ENCODE assay signal across 1 cellular context in the genomic region with DNA sequence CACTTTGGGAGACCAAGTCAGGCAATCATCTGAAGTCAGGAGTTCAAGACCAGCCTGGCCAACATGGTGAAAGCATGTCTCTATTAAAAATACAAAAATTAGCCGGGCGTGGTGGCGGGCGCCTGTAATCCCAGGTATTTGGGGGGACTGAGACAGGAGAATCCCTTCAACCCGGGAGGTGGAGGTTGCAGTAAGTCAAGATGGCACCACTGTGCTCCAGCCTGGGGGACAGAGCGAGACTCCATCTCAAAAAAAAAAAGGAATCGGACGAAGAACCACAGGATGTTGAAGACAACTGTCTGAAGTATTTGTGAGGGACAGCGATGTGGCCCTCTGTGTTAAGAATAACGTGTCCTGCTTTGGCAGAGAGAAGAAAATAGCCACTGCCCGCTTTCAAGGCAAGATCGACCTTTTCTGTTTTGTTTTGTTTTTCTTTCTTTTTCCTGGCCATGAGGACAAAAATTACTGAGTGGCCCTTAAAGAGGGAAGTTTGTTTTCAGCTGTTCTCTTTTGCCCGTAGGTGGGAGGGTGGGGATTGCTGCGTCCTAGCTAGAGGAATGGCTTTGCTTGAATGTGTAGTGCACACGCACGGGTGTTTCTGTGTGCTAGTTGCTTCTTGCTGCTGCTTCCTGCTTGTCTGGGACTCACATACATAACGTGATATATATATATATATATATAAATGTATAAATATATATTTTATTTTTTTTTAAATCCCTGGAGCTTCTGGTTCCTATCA.
TF ChIP-seq lines count a peak whose summit lies in the region.

No MANE protein-coding gene starts in this region.

TF ChIP-seq in HCT116, 20 proteins besides CTCF, POLR2A, EP300 and RAD21:
- TF ChIP-seq SP1 (IDR thresholded peaks at IDR 0.05; ENCODE audit: low read depth), result no peak
- no peak for TF ChIP-seq ELF1 (IDR thresholded peaks at IDR 0.05; ENCODE audit: borderline replicate concordance, low read depth)
- TF ChIP-seq CBX3 (IDR thresholded peaks at IDR 0.05; ENCODE audit: low read depth), result no peak
- TF ChIP-seq, protein P1, sequence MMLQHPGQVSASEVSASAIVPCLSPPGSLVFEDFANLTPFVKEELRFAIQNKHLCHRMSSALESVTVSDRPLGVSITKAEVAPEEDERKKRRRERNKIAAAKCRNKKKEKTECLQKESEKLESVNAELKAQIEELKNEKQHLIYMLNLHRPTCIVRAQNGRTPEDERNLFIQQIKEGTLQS (IDR thresholded peaks at IDR 0.05), result no peak
- no peak for TF ChIP-seq CEBPB (IDR thresholded peaks at IDR 0.05; ENCODE audit: low read depth)
- no peak for TF ChIP-seq EZH2 (IDR thresholded peaks at IDR 0.05)
- no peak for TF ChIP-seq ZFX (IDR thresholded peaks at IDR 0.05)
- TF ChIP-seq SRF (IDR thresholded peaks at IDR 0.05; ENCODE audit: low read depth), result no peak
- TF ChIP-seq EZH2phosphoT487 (IDR thresholded peaks at IDR 0.05; ENCODE audit: borderline replicate concordance), result no peak
- TF ChIP-seq, protein P2, sequence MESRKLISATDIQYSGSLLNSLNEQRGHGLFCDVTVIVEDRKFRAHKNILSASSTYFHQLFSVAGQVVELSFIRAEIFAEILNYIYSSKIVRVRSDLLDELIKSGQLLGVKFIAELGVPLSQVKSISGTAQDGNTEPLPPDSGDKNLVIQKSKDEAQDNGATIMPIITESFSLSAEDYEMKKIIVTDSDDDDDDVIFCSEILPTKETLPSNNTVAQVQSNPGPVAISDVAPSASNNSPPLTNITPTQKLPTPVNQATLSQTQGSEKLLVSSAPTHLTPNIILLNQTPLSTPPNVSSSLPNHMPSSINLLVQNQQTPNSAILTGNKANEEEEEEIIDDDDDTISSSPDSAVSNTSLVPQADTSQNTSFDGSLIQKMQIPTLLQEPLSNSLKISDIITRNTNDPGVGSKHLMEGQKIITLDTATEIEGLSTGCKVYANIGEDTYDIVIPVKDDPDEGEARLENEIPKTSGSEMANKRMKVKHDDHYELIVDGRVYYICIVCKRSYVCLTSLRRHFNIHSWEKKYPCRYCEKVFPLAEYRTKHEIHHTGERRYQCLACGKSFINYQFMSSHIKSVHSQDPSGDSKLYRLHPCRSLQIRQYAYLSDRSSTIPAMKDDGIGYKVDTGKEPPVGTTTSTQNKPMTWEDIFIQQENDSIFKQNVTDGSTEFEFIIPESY (IDR thresholded peaks at IDR 0.05; ENCODE audit: extremely low read depth, insufficient replicate concordance, low read length), result no peak
